In the genomic region with DNA sequence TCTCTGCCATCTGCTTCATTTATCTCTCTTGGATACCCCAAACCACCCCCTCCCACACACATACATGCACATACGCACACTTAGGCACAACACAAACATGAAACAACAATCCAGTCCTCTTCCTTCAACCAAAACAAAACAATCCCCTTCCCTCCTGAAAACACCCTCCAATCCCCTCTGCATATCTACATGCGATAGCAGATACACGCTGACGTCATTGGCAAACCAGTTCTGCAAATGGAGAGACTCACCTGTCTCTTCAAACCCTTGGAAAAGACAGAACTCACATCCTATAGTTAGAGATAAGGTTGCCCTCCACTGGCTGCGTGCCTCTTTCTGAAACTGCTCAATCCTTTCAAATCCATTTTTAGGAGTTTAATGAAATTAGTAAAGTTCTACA, we compare ENCODE assay signal across 1 cellular context.
TF ChIP-seq lines count a peak whose summit lies in the region.

No MANE protein-coding gene starts in this region.

TF ChIP-seq in H1, 55 proteins besides CTCF, POLR2A, EP300 and RAD21:
- TF ChIP-seq POU5F1 (IDR thresholded peaks at IDR 0.05; ENCODE audit: low read depth, low read length) (no peak), CEBPB (IDR thresholded peaks at IDR 0.05; ENCODE audit: low read depth, low read length) (no peak), CTBP2 (IDR thresholded peaks at IDR 0.05; ENCODE audit: borderline replicate concordance, insufficient read depth, insufficient read length, low read length) (no peak), CBX8 (IDR thresholded peaks at IDR 0.05; ENCODE audit: borderline replicate concordance, low read depth, low read length) (no peak), HDAC2 (IDR thresholded peaks at IDR 0.05; ENCODE audit: borderline replicate concordance in 1 of 2, low read depth in 2 of 2, low read length in 2 of 2) (no peak), SP4 (IDR thresholded peaks at IDR 0.05; ENCODE audit: low read length) (no peak), MAFK (IDR thresholded peaks at IDR 0.05; ENCODE audit: low read depth, low read length) (no peak), SP1 (IDR thresholded peaks at IDR 0.05; ENCODE audit: low read depth, low read length) (no peak), JUND (IDR thresholded peaks at IDR 0.05; ENCODE audit: low read length) (no peak), SIN3A (conservative IDR thresholded peaks at IDR 0.05 in 1 of 2, IDR thresholded peaks at IDR 0.05 in 1 of 2; ENCODE audit: low read depth in 1 of 2, low read length in 2 of 2) (no peak), FOSL1 (IDR thresholded peaks at IDR 0.05; ENCODE audit: insufficient read depth, low read depth, low read length) (no peak), GTF2F1 (IDR thresholded peaks at IDR 0.05; ENCODE audit: borderline replicate concordance, low read depth, low read length) (no peak)
- TF ChIP-seq, protein P1, sequence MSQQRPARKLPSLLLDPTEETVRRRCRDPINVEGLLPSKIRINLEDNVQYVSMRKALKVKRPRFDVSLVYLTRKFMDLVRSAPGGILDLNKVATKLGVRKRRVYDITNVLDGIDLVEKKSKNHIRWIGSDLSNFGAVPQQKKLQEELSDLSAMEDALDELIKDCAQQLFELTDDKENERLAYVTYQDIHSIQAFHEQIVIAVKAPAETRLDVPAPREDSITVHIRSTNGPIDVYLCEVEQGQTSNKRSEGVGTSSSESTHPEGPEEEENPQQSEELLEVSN (IDR thresholded peaks at IDR 0.05), result no peak
TF ChIP-seq in H1: peak in this region for 0.
